In genomic region chr10:30763933-30764332, GRCh38 we compare ENCODE assay signal across 18 cellular contexts.
DNase-seq lines count a peak whose midpoint lies in the region; ATAC-seq, FAIRE-seq and TF ChIP-seq lines count a peak whose summit lies in the region.
"Had no signal": no experiment of that assay in that cellular context is flagged by ENCODE, and none has a peak within 500 bp of the region (broad histone marks: within the 10 kb centered on the region; RNA-seq: fewer than 3 reads in every experiment).

No MANE protein-coding gene starts in this region.

- H3K27me3 ChIP-seq in foreskin keratinocyte = no peaks in the 10 kb centered on the region
- H3K27me3 ChIP-seq: ascending aorta, MG63 had no signal

- no peak overlapping the region for H3K27ac ChIP-seq in foreskin keratinocyte
- H3K27ac ChIP-seq: ascending aorta had no signal

- intact Hi-C loops in posterior vena cava (cut with DNase I) = no loop called here

- H3K4me1 ChIP-seq in foreskin keratinocyte = no peaks in the 10 kb centered on the region
- H3K4me1 ChIP-seq: ascending aorta had no signal

- no peak for TF ChIP-seq POLR2A in GM12892 (IDR thresholded peaks at IDR 0.05; ENCODE audit: low read depth, low read length)

- FAIRE-seq in endometrium (lab: Jason Lieb, UNC) = peak; percentile 78
- FAIRE-seq in GM12892 (lab: Jason Lieb, UNC) = no peak
- FAIRE-seq: urothelium cell line had no signal

- no peak for TF ChIP-seq CTCF in foreskin keratinocyte (conservative IDR thresholded peaks at IDR 0.05)

- ATAC-seq in foreskin keratinocyte = no peak
- ATAC-seq: activated CD4-positive, alpha-beta T cell treated with anti-CD3 and anti-CD28 coated beads for 36 hours had no signal

- DNase-seq in CD1c-positive myeloid dendritic cell (ENCODE audit: extremely low spot score) = peak; percentile 55
- peak; percentile 76 for DNase-seq in MV-4-11 (lab: John Stamatoyannopoulos, UW)
- DNase-seq in posterior vena cava (ENCODE audit: low spot score) = peak; percentile 85
- no peak for DNase-seq in foreskin keratinocyte
- no peak for DNase-seq in SKM-1 treated with dmso at 0.1 percent for 144 hours (lab: John Stamatoyannopoulos, UW; ENCODE audit: unreplicated experiment)
- no peak for DNase-seq in GM12892 (ENCODE audit: insufficient read length)
- no peak for DNase-seq in KG1 (lab: John Stamatoyannopoulos, UW)
- DNase-seq: activated CD4-positive, alpha-beta T cell treated with anti-CD3 and anti-CD28 coated beads for 36 hours; activated naive CD4-positive, alpha-beta T cell treated with Interleukin-2 at 50 U/mL for 16 hours; H7; mammary epithelial cell; MG63; NCI-H2029 treated with DMSO at 0.1 percent for 48 hours; NCI-H524; nephron progenitor cell had no signal

Comparison
In these comparisons a context has a peak if more than half of its experiments do, and no peak if none do; other contexts are left out.
1. DNase-seq: peak in CD1c-positive myeloid dendritic cell (single experiment), MV-4-11 (single experiment) and posterior vena cava (single experiment); none in foreskin keratinocyte (0 of 2), SKM-1 treated with dmso at 0.1 percent for 144 hours (single experiment), GM12892 (single experiment) and KG1 (single experiment).